24 cellular contexts compared by ENCODE assay signal in the genomic region with DNA sequence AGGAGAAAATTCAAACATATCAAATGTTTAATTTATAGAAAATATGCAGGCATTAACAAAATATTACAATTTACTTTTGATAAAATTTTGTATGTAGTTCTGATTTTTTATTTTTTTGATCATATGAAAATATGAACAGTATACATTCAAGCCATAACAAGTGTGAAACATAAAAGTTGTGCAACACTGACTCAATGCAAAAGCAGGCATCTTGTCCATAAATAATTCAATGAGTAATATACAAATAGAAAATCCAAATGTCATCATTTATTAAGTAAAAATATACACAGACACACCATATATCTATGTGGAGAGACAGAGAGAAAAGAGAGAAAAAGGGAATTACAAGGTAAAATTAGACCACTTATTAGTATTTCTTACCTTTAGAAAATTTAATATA.
"Had no signal": no experiment of that assay in that cellular context is flagged by ENCODE, and none has a peak within 500 bp of the region (broad histone marks: within the 10 kb centered on the region; RNA-seq: fewer than 3 reads in every experiment).

No MANE protein-coding gene starts in this region.

- H3K9me3 ChIP-seq: neutrophil, pancreas, right lobe of liver, thoracic aorta, tibial nerve, upper lobe of left lung, uterus had no signal

- ATAC-seq: left lobe of liver; mucosa of descending colon; natural killer cell treated with Interleukin-12 subunit alpha and Interleukin-12 subunit beta and Interleukin-15 and Interleukin-18, amount 100 ng/mL, for 72 hours; pancreas; right lobe of liver; stimulated activated naive B cell treated with anti-CD40 and anti-IgM and Interleukin-4, amounts not matched to agents 10 μg/mL and 1 μg/mL and 100 μg/mL, for 72 hours had no signal

- H3K27me3 ChIP-seq: neutrophil, pancreas, right lobe of liver, tibial nerve, upper lobe of left lung, uterus had no signal

- H3K36me3 ChIP-seq: neutrophil, pancreas, right lobe of liver, thoracic aorta, tibial nerve, upper lobe of left lung, uterus had no signal

- DNase-seq: dermis blood vessel endothelial cell; effector memory CD4-positive, alpha-beta T cell; foreskin melanocyte; hypothalamus; immature natural killer cell; mesenchymal stem cell; mucosa of descending colon; naive B cell; pancreas; right lobe of liver; small intestine; stimulated activated CD4-positive, alpha-beta T cell treated with anti-CD3 and anti-CD28 coated beads, Interleukin-15, amount 100 ng/mL, for 24 hours; stimulated activated CD4-positive, alpha-beta T cell treated with anti-CD3 and anti-CD28 coated beads, Interleukin-2, amount 100 ng/mL, for 48 hours; stimulated activated naive B cell treated with anti-CD40 and anti-IgM and Interleukin-4, amounts not matched to agents 10 μg/mL and 1 μg/mL and 100 μg/mL, for 72 hours; upper lobe of left lung; uterus had no signal

- FAIRE-seq: keratinocyte, pancreas had no signal

- H3K4me3 ChIP-seq: coronary artery, lung, mucosa of descending colon, pancreas, right lobe of liver, thoracic aorta, tibial nerve, upper lobe of left lung, uterus had no signal

- H3K4me1 ChIP-seq: pancreas, right lobe of liver, tibial nerve, upper lobe of left lung, uterus had no signal

- H3K27ac ChIP-seq: coronary artery, neutrophil, pancreas, right lobe of liver, thoracic aorta, tibial nerve, upper lobe of left lung, uterus had no signal
